In the genomic region with DNA sequence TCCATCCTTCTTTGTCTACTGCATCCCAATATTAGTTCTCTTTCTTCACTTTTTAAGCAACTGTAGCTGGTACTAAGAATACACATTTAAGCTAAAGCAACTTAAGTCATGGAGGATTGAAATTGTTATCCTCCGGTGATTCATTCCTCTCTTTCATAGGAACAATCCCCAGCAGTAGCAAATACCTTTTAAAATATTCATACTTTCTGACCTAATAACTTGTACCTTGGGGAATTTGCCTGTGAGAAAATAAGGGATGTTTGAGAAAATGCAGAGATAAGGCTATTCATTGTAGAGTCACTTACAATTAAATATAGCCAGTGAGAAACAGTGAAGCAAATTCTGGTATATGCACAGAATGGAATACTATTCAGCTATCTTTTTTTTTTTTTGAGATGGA, we compare ENCODE assay signal across 21 cellular contexts.
A peak's percentile ranks its signal among the peaks of the same experiment; 100 is the strongest.
DNase-seq lines count a peak whose midpoint lies in the region; ATAC-seq and TF ChIP-seq lines count a peak whose summit lies in the region.
"Had no signal": no experiment of that assay in that cellular context is flagged by ENCODE, and none has a peak within 500 bp of the region (broad histone marks: within the 10 kb centered on the region; RNA-seq: fewer than 3 reads in every experiment).

No MANE protein-coding gene starts in this region.

- no peak overlapping the region for H3K4me3 ChIP-seq in SK-N-SH (ENCODE audit: low read depth in 2 of 2, low read length in 1 of 2)
- H3K4me3 ChIP-seq in fibroblast of lung (replicated peaks in 1 of 4; ENCODE audit: control extremely low read depth in 1 of 4, insufficient read depth in 1 of 4, low read depth in 3 of 4, low read length in 4 of 4), result no peak overlapping the region
- no peak overlapping the region for H3K4me3 ChIP-seq in effector memory CD4-positive, alpha-beta T cell (ENCODE audit: insufficient read depth, low read depth, low read length, poor library complexity, severe bottlenecking)
- H3K4me3 ChIP-seq: gastrocnemius medialis, pancreas, smooth muscle cell, transverse colon had no signal

- H2AFZ ChIP-seq in SK-N-SH (ENCODE audit: low read depth), result no peak overlapping the region
- no peak overlapping the region for H2AFZ ChIP-seq in fibroblast of lung (ENCODE audit: low read length)

- H3K27me3 ChIP-seq in SK-N-SH (ENCODE audit: insufficient read depth) (no peaks in the 10 kb centered on the region), fibroblast of lung (ENCODE audit: control insufficient read depth, insufficient read depth, low read length) (no peaks in the 10 kb centered on the region)
- H3K27me3 ChIP-seq in effector memory CD4-positive, alpha-beta T cell (replicated peaks; ENCODE audit: control insufficient read depth, insufficient read depth, low read length, poor library complexity, severe bottlenecking), result no peaks in the 10 kb centered on the region
- H3K27me3 ChIP-seq: gastrocnemius medialis, pancreas, transverse colon had no signal

- H3K36me3 ChIP-seq in SK-N-SH (replicated peaks in 1 of 2; ENCODE audit: control insufficient read depth in 1 of 2, insufficient read depth in 2 of 2, low read length in 1 of 2), result peaks cover 34 to 53% of the 10 kb centered on the region in 2 experiments
- no peaks in the 10 kb centered on the region for H3K36me3 ChIP-seq in fibroblast of lung (ENCODE audit: control insufficient read depth, insufficient read depth, low read length)
- H3K36me3 ChIP-seq in effector memory CD4-positive, alpha-beta T cell (ENCODE audit: control insufficient read depth, insufficient read depth, low read length), result no peaks in the 10 kb centered on the region

- no peak overlapping the region for H3K4me3 Mint-ChIP-seq in progenitor cell of endocrine pancreas (ENCODE audit: low read depth)
- H3K4me3 Mint-ChIP-seq: CD4-positive, alpha-beta T cell; stimulated activated memory B cell treated with anti-CD40 and anti-IgM and Interleukin-4, amounts not matched to agents 10 μg/mL and 1 μg/mL and 100 μg/mL, for 72 hours had no signal

- no peak for TF ChIP-seq EP300 in SK-N-SH (IDR thresholded peaks at IDR 0.05; ENCODE audit: borderline replicate concordance in 1 of 2, low read depth in 1 of 2, low read length in 1 of 2)

- no peak overlapping the region for H3K9ac ChIP-seq in SK-N-SH
- no peak overlapping the region for H3K9ac ChIP-seq in fibroblast of lung (ENCODE audit: insufficient read depth, low read length)

- no peaks in the 10 kb centered on the region for H3K4me1 Mint-ChIP-seq in progenitor cell of endocrine pancreas (ENCODE audit: low read depth)

- H3K79me2 ChIP-seq in SK-N-SH (ENCODE audit: insufficient read depth) (no peaks in the 10 kb centered on the region), fibroblast of lung (ENCODE audit: control insufficient read depth, insufficient read depth, low read length) (no peaks in the 10 kb centered on the region)

- ATAC-seq in HG03108 (IDR thresholded peaks at IDR 0.05; ENCODE audit: unreplicated experiment), result no peak
- ATAC-seq: gastrocnemius medialis; left ventricle myocardium superior; pancreas; stimulated activated memory B cell treated with anti-CD40 and anti-IgM and Interleukin-4, amounts not matched to agents 10 μg/mL and 1 μg/mL and 100 μg/mL, for 72 hours had no signal

- H3K9me3 Mint-ChIP-seq in progenitor cell of endocrine pancreas (ENCODE audit: low read depth), result peaks cover 7% of the 10 kb centered on the region
- H3K9me3 Mint-ChIP-seq: CD4-positive, alpha-beta T cell had no signal

- CTCF ChIA-PET in SK-N-SH (lab: Yijun Ruan, JAX), result no interaction called here

- H3K36me3 Mint-ChIP-seq in progenitor cell of endocrine pancreas (ENCODE audit: insufficient read depth), result peaks cover 12% of the 10 kb centered on the region

- TF ChIP-seq CTCF in SK-N-SH (IDR thresholded peaks at IDR 0.05), result no peak
- no peak for TF ChIP-seq CTCF in fibroblast of lung (conservative IDR thresholded peaks at IDR 0.05 in 1 of 2, IDR thresholded peaks at IDR 0.05 in 1 of 2; ENCODE audit: low read depth in 1 of 2, low read length in 2 of 2)
- TF ChIP-seq CTCF in progenitor cell of endocrine pancreas (IDR thresholded peaks at IDR 0.05; ENCODE audit: unreplicated experiment), result no peak

- H3F3A ChIP-seq in SK-N-SH (replicated peaks; ENCODE audit: insufficient read depth), result peaks cover 21% of the 10 kb centered on the region

- TF ChIP-seq RAD21 in SK-N-SH (IDR thresholded peaks at IDR 0.05; ENCODE audit: low read length), result no peak

- no peaks in the 10 kb centered on the region for H3K27me3 Mint-ChIP-seq in progenitor cell of endocrine pancreas
- H3K27me3 Mint-ChIP-seq: CD4-positive, alpha-beta T cell; stimulated activated memory B cell treated with anti-CD40 and anti-IgM and Interleukin-4, amounts not matched to agents 10 μg/mL and 1 μg/mL and 100 μg/mL, for 72 hours had no signal

- DNase-seq in ELR (ENCODE audit: low read depth) (peak; percentile 63), SK-N-SH (no peak), fibroblast of lung (ENCODE audit: low read depth in 2 of 2) (peak; percentile 11 to 82), progenitor cell of endocrine pancreas (ENCODE audit: low spot score, unreplicated experiment) (no peak), UCSD-AML1 (lab: John Stamatoyannopoulos, UW; ENCODE audit: unreplicated experiment) (no peak), AML-193 (lab: John Stamatoyannopoulos, UW) (no peak)
- DNase-seq in effector memory CD4-positive, alpha-beta T cell, result no peak
- DNase-seq: activated CD8-positive, alpha-beta memory T cell treated with anti-CD3 and anti-CD28 coated beads, Interleukin-2, amount 50 U/mL, for 48 hours; activated naive CD4-positive, alpha-beta T cell treated with Interleukin-2 at 50 U/mL for 16 hours; CD4-positive, alpha-beta T cell; DMS79 treated with DMSO at 0.1 percent for 48 hours; gastrocnemius medialis; Karpas-422; left ventricle myocardium superior; NCI-H1436; pancreas; SHP77; transverse colon had no signal

- H3K4me2 ChIP-seq in SK-N-SH (no peak overlapping the region), fibroblast of lung (ENCODE audit: extremely low read depth, insufficient read depth, low read length) (no peak overlapping the region)
- H3K4me2 ChIP-seq: smooth muscle cell had no signal

- H3K27ac ChIP-seq in SK-N-SH (ENCODE audit: low read depth in 2 of 2, low read length in 1 of 2), result peak overlapping the region in 1 of 2 experiments; percentile 36; a peak in 1 of 4 replicates
- H3K27ac ChIP-seq in fibroblast of lung (ENCODE audit: insufficient read depth, low read length), result no peak overlapping the region
- no peak overlapping the region for H3K27ac ChIP-seq in effector memory CD4-positive, alpha-beta T cell (ENCODE audit: insufficient read depth, low read length, poor library complexity, severe bottlenecking)
- H3K27ac ChIP-seq: gastrocnemius medialis, pancreas, transverse colon had no signal

- no peaks in the 10 kb centered on the region for H3K4me1 ChIP-seq in SK-N-SH (ENCODE audit: control insufficient read depth in 1 of 2, insufficient read depth in 2 of 2, low read depth in 1 of 2, low read length in 1 of 2)
- no peaks in the 10 kb centered on the region for H3K4me1 ChIP-seq in fibroblast of lung (ENCODE audit: control insufficient read depth, extremely low read depth, insufficient read depth, low read length)
- H3K4me1 ChIP-seq in effector memory CD4-positive, alpha-beta T cell (ENCODE audit: control insufficient read depth, insufficient read depth, low read length, poor library complexity, severe bottlenecking), result no peaks in the 10 kb centered on the region
- H3K4me1 ChIP-seq: gastrocnemius medialis, pancreas, transverse colon had no signal

- H3K9me2 ChIP-seq in SK-N-SH, result no peaks in the 10 kb centered on the region

- H3K9me3 ChIP-seq in SK-N-SH (no peaks in the 10 kb centered on the region), fibroblast of lung (ENCODE audit: control insufficient read depth, insufficient read depth, low read depth, low read length) (no peaks in the 10 kb centered on the region)
- no peaks in the 10 kb centered on the region for H3K9me3 ChIP-seq in effector memory CD4-positive, alpha-beta T cell (ENCODE audit: control insufficient read depth, low read length)
- H3K9me3 ChIP-seq: gastrocnemius medialis, pancreas, transverse colon had no signal

- WGBS in SK-N-SH (ENCODE audit: low lambda C conversion rate), result 84% methylated on average over 1 of the region's 1 CpG

- H4K20me1 ChIP-seq in SK-N-SH (ENCODE audit: insufficient read depth) (no peaks in the 10 kb centered on the region), fibroblast of lung (ENCODE audit: control insufficient read depth, extremely low read depth, insufficient read depth, low read length) (no peaks in the 10 kb centered on the region)

- POLR2A ChIA-PET in SK-N-SH (lab: Yijun Ruan, JAX), result no interaction called here

- peak overlapping the region; percentile 21 for H3K27ac Mint-ChIP-seq in progenitor cell of endocrine pancreas
- H3K27ac Mint-ChIP-seq: CD4-positive, alpha-beta T cell; stimulated activated memory B cell treated with anti-CD40 and anti-IgM and Interleukin-4, amounts not matched to agents 10 μg/mL and 1 μg/mL and 100 μg/mL, for 72 hours had no signal

TF ChIP-seq in SK-N-SH, 30 proteins besides CTCF, POLR2A, EP300 and RAD21:
- TF ChIP-seq GATA2 (CRISPR knock-in tag; IDR thresholded peaks at IDR 0.05) (no peak), TCF12 (IDR thresholded peaks at IDR 0.05) (peak; percentile 35; the same call in 1 of the 2 replicates), JUND (IDR thresholded peaks at IDR 0.05) (peak; percentile 34), MXI1 (IDR thresholded peaks at IDR 0.05; ENCODE audit: low read depth, low read length) (no peak), FOXJ3 (CRISPR knock-in tag; IDR thresholded peaks at IDR 0.05) (no peak), SMC3 (IDR thresholded peaks at IDR 0.05; ENCODE audit: low read depth, low read length) (no peak), FOSL2 (IDR thresholded peaks at IDR 0.05; ENCODE audit: borderline replicate concordance, low read depth) (peak; percentile 48; the same call in 1 of the 2 replicates)
- TF ChIP-seq, protein P1, sequence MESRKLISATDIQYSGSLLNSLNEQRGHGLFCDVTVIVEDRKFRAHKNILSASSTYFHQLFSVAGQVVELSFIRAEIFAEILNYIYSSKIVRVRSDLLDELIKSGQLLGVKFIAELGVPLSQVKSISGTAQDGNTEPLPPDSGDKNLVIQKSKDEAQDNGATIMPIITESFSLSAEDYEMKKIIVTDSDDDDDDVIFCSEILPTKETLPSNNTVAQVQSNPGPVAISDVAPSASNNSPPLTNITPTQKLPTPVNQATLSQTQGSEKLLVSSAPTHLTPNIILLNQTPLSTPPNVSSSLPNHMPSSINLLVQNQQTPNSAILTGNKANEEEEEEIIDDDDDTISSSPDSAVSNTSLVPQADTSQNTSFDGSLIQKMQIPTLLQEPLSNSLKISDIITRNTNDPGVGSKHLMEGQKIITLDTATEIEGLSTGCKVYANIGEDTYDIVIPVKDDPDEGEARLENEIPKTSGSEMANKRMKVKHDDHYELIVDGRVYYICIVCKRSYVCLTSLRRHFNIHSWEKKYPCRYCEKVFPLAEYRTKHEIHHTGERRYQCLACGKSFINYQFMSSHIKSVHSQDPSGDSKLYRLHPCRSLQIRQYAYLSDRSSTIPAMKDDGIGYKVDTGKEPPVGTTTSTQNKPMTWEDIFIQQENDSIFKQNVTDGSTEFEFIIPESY (IDR thresholded peaks at IDR 0.05; ENCODE audit: borderline replicate concordance, low read depth), result no peak

Comparison
In these comparisons a context has a peak if more than half of its experiments do, and no peak if none do; other contexts are left out.
1. DNase-seq: peak in ELR (single experiment) and fibroblast of lung (2 of 2); none in SK-N-SH (single experiment), progenitor cell of endocrine pancreas (single experiment), effector memory CD4-positive, alpha-beta T cell (0 of 3), UCSD-AML1 (single experiment) and AML-193 (0 of 2).